ENCODE assay signal across 8 cellular contexts in genomic region chr17:16991349-16992009, GRCh38. TPM values are rescaled to one million over a fixed set of nuclear protein-coding genes. Genes with fewer than 3 reads are reported as not detected.
A peak's percentile ranks its signal among the peaks of the same experiment; 100 is the strongest.
DNase-seq lines count a peak whose midpoint lies in the region; ATAC-seq and TF ChIP-seq lines count a peak whose summit lies in the region.

No MANE protein-coding gene starts in this region.

- H3K27ac ChIP-seq in KMS-11 = peak overlapping the region; percentile 99
- H3K27ac ChIP-seq in heart left ventricle = no peak overlapping the region

- intact Hi-C loops in heart left ventricle (cut with DNase I) = loop anchor here in 4 of 10 donors (2.0 to 5.0 kb wide), 4 partner anchors 69 to 455 kb away; no protein-coding TSS in a partner anchor

- DNase-seq in DMS53 (lab: John Stamatoyannopoulos, UW) (peak; percentile 85), T follicular helper cell (ENCODE audit: low read depth) (peak; percentile 70), heart left ventricle (peak; percentile 70 to 92 (median 78)), pulmonary artery endothelial cell (ENCODE audit: low read depth, low spot score) (peak; percentile 17), DMS153 (lab: John Stamatoyannopoulos, UW) (no peak)
- DNase-seq in activated naive CD8-positive, alpha-beta T cell treated with anti-CD3 and anti-CD28 coated beads, Interleukin-2, amount 50 U/mL, for 16 hours (ENCODE audit: low read depth, low spot score) = peak; percentile 49

- ATAC-seq in heart left ventricle (peak in 3 of 4 donors; percentile 56 to 75 (median 71)), HG03565 (IDR thresholded peaks at IDR 0.05; ENCODE audit: unreplicated experiment) (no peak)

- TF ChIP-seq CTCF in KMS-11 (conservative IDR thresholded peaks at IDR 0.05; ENCODE audit: low read depth, low read length) (peak; percentile 81), heart left ventricle (IDR thresholded peaks at IDR 0.05) (peak; percentile 65 to 82 (median 76))

- no peaks in the 10 kb centered on the region for H3K36me3 ChIP-seq in KMS-11 (ENCODE audit: insufficient read depth)
- no peaks in the 10 kb centered on the region for H3K36me3 ChIP-seq in heart left ventricle

- H3K9ac ChIP-seq in KMS-11 = no peak overlapping the region

- H3K79me2 ChIP-seq in KMS-11 (ENCODE audit: insufficient read depth, low read depth) = no peaks in the 10 kb centered on the region

- H3K27me3 ChIP-seq in KMS-11 (ENCODE audit: insufficient read depth, low read depth) (no peaks in the 10 kb centered on the region), heart left ventricle (no peaks in the 10 kb centered on the region)

- WGBS in heart left ventricle, 4 donors = 20 to 24% (median 23%) methylated on average over 10 to 16 of the region's 16 CpGs

- no peaks in the 10 kb centered on the region for H3K9me3 ChIP-seq in heart left ventricle

- no peak overlapping the region for H3K4me3 ChIP-seq in KMS-11 (IDR thresholded peaks at IDR 0.05; ENCODE audit: insufficient read depth, low read depth, low read length)
- H3K4me3 ChIP-seq in heart left ventricle = no peak overlapping the region

- H4K20me1 ChIP-seq in KMS-11 (ENCODE audit: insufficient read depth) = no peaks in the 10 kb centered on the region

- peaks cover 48% of the 10 kb centered on the region for H3K4me1 ChIP-seq in KMS-11 (ENCODE audit: low read depth, poor library complexity, severe bottlenecking)
- H3K4me1 ChIP-seq in heart left ventricle = peaks cover 0 to 30% (median 6%) of the 10 kb centered on the region in 12 donors

- no peak for TF ChIP-seq POLR2A in heart left ventricle (IDR thresholded peaks at IDR 0.05)

- H2AFZ ChIP-seq in KMS-11 (ENCODE audit: low read depth) = peak overlapping the region; percentile 44; the same call in 1 of the 2 replicates

- H3K4me2 ChIP-seq in KMS-11 = peak overlapping the region; percentile 40

RNA-seq across cellular contexts. Expression of gene TNFRSF13B, which starts 19.6 kb away (rescaled TPM):
- not detected for total RNA-seq in heart left ventricle
- polyA plus RNA-seq in heart left ventricle = not detected
- not detected in 2 replicates for total RNA-seq in pulmonary artery endothelial cell

RNA-seq across cellular contexts. Expression of gene MPRIP, which starts 50.8 kb away (rescaled TPM):
- total RNA-seq in heart left ventricle (100 to 1,000 TPM; 131 to 686 (median 343) TPM), pulmonary artery endothelial cell (108 and 164 TPM in 2 replicates)
- 100 to 1,000 TPM; 237 to 476 TPM for polyA plus RNA-seq in heart left ventricle
